Comparison of ENCODE assay signal across 39 cellular contexts in the genomic region with DNA sequence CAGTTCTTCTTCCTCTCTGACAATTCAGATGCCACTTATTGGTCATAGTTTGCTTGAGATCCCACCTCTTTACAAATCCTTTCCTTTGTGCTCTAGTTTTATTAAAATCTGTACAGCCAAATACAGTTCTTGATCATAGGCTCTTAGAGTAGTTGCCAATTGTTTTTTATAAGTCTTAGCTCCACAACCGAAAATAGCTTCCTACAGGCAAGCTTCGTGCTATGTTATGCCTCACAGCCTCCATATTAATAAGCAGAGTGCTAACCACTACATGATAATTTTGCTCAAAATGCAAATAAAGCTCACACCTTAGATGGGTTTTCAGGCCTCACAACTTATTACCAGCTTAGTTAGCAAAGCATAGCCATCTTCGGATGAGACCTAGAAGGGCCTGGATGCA.
"Had no signal": no experiment of that assay in that cellular context is flagged by ENCODE, and none has a peak within 500 bp of the region (broad histone marks: within the 10 kb centered on the region; RNA-seq: fewer than 3 reads in every experiment).

No MANE protein-coding gene starts in this region.

- H3K4me1 Mint-ChIP-seq: activated naive CD4-positive, alpha-beta T cell treated with anti-CD3 and anti-CD28 coated beads, Interleukin-2, amount 10 ng/mL, durations not matched to agents 7 days and 5 days; activated naive CD4-positive, alpha-beta T cell treated with anti-CD3 and anti-CD28 coated beads, Interleukin-2, amount 50 U/mL, for 24 hours; activated naive CD8-positive, alpha-beta T cell treated with anti-CD3 and anti-CD28 coated beads for 36 hours; activated naive CD8-positive, alpha-beta T cell treated with anti-CD3 and anti-CD28 coated beads, Interleukin-2, amount 10 ng/mL, durations not matched to agents 7 days and 5 days; activated naive CD8-positive, alpha-beta T cell treated with anti-CD3 and anti-CD28 coated beads, Interleukin-2, amount 50 U/mL, for 24 hours; activated T-helper 17 cell treated with anti-CD3 and anti-CD28 coated beads, Interleukin-2, amount 50 U/mL, for 72 hours; central memory CD8-positive, alpha-beta T cell had no signal

- H3K4me3 Mint-ChIP-seq: activated naive CD4-positive, alpha-beta T cell treated with anti-CD3 and anti-CD28 coated beads for 36 hours; activated naive CD4-positive, alpha-beta T cell treated with anti-CD3 and anti-CD28 coated beads, Interleukin-2, amount 10 ng/mL, durations not matched to agents 7 days and 5 days; activated naive CD4-positive, alpha-beta T cell treated with anti-CD3 and anti-CD28 coated beads, Interleukin-2, amount 50 U/mL, for 24 hours; activated naive CD8-positive, alpha-beta T cell; activated naive CD8-positive, alpha-beta T cell treated with anti-CD3 and anti-CD28 coated beads for 36 hours; activated naive CD8-positive, alpha-beta T cell treated with anti-CD3 and anti-CD28 coated beads, Interleukin-2, amount 10 ng/mL, durations not matched to agents 7 days and 5 days; activated naive CD8-positive, alpha-beta T cell treated with anti-CD3 and anti-CD28 coated beads, Interleukin-2, amount 50 U/mL, for 24 hours; activated T-cell treated with anti-CD3 and anti-CD28 coated beads, Interleukin-2, amount 50 U/mL, for 24 hours; activated T-cell treated with anti-CD3 and anti-CD28 coated beads, Interleukin-2, amount 50 U/mL, for 4 hours; activated T-cell treated with anti-CD3 and anti-CD28 coated beads, Interleukin-2, amount 50 U/mL, for 72 hours; activated T-helper 1 cell treated with anti-CD3 and anti-CD28 coated beads, Interleukin-12 subunit alpha, Interleukin-12 subunit beta, Interleukin-2, Interleukin-4 antibody, amounts not matched to agents 30 ng/mL and 10 ng/mL and 1 ng/mL, durations not matched to agents 14 hours and 24 hours and 36 hours; activated T-helper 17 cell treated with anti-CD3 and anti-CD28 coated beads, Interleukin-2, amount 50 U/mL, for 72 hours; central memory CD8-positive, alpha-beta T cell had no signal

- H3K36me3 ChIP-seq: adrenal gland, ascending aorta, brain microvascular endothelial cell, breast epithelium, cardiac muscle cell had no signal

- H3K4me1 ChIP-seq: breast epithelium had no signal

- H3K27me3 ChIP-seq: adrenal gland, ascending aorta, body of pancreas, breast epithelium, cardiac muscle cell had no signal

- H3K27ac ChIP-seq: adrenal gland, ascending aorta, brain microvascular endothelial cell, breast epithelium, cardiac muscle cell had no signal

- H3K27me3 Mint-ChIP-seq: activated naive CD4-positive, alpha-beta T cell treated with anti-CD3 and anti-CD28 coated beads, Interleukin-2, amount 10 ng/mL, durations not matched to agents 7 days and 5 days; activated naive CD4-positive, alpha-beta T cell treated with anti-CD3 and anti-CD28 coated beads, Interleukin-2, amount 50 U/mL, for 24 hours; activated naive CD8-positive, alpha-beta T cell treated with anti-CD3 and anti-CD28 coated beads for 36 hours; activated naive CD8-positive, alpha-beta T cell treated with anti-CD3 and anti-CD28 coated beads, Interleukin-2, amount 10 ng/mL, durations not matched to agents 7 days and 5 days; activated naive CD8-positive, alpha-beta T cell treated with anti-CD3 and anti-CD28 coated beads, Interleukin-2, amount 50 U/mL, for 24 hours; activated T-cell treated with anti-CD3 and anti-CD28 coated beads, Interleukin-2, amount 50 U/mL, for 24 hours; activated T-helper 17 cell treated with anti-CD3 and anti-CD28 coated beads, Interleukin-2, amount 50 U/mL, for 72 hours; brain; central memory CD8-positive, alpha-beta T cell had no signal

- ATAC-seq: activated naive CD4-positive, alpha-beta T cell treated with anti-CD3 and anti-CD28 coated beads, Interleukin-2, amount 50 U/mL, for 72 hours; activated naive CD8-positive, alpha-beta T cell treated with anti-CD3 and anti-CD28 coated beads, Interleukin-2, amount 50 U/mL, for 24 hours; activated T-cell treated with anti-CD3 and anti-CD28 coated beads, Interleukin-2, amount 50 U/mL, for 4 hours; activated T-cell treated with anti-CD3 and anti-CD28 coated beads, Interleukin-2, amount 50 U/mL, for 72 hours; activated T-helper 17 cell treated with anti-CD3 and anti-CD28 coated beads, Interleukin-2, amount 50 U/mL, for 72 hours; body of pancreas had no signal

- H3K9me3 ChIP-seq: adrenal gland, ascending aorta, body of pancreas, breast epithelium had no signal

- H3K27ac Mint-ChIP-seq: activated naive CD4-positive, alpha-beta T cell treated with anti-CD3 and anti-CD28 coated beads for 36 hours; activated naive CD4-positive, alpha-beta T cell treated with anti-CD3 and anti-CD28 coated beads, Interleukin-2, amount 10 ng/mL, durations not matched to agents 7 days and 5 days; activated naive CD4-positive, alpha-beta T cell treated with anti-CD3 and anti-CD28 coated beads, Interleukin-2, amount 50 U/mL, for 24 hours; activated naive CD4-positive, alpha-beta T cell treated with anti-CD3 and anti-CD28 coated beads, Interleukin-2, amount 50 U/mL, for 72 hours; activated naive CD8-positive, alpha-beta T cell; activated naive CD8-positive, alpha-beta T cell treated with anti-CD3 and anti-CD28 coated beads for 36 hours; activated naive CD8-positive, alpha-beta T cell treated with anti-CD3 and anti-CD28 coated beads, Interleukin-2, amount 10 ng/mL, durations not matched to agents 7 days and 5 days; activated naive CD8-positive, alpha-beta T cell treated with anti-CD3 and anti-CD28 coated beads, Interleukin-2, amount 50 U/mL, for 24 hours; activated T-cell treated with anti-CD3 and anti-CD28 coated beads, Interleukin-2, amount 50 U/mL, for 24 hours; activated T-cell treated with anti-CD3 and anti-CD28 coated beads, Interleukin-2, amount 50 U/mL, for 72 hours; activated T-helper 1 cell treated with anti-CD3 and anti-CD28 coated beads, Interleukin-12 subunit alpha, Interleukin-12 subunit beta, Interleukin-2, Interleukin-4 antibody, amounts not matched to agents 30 ng/mL and 10 ng/mL and 1 ng/mL, durations not matched to agents 14 hours and 24 hours and 36 hours; activated T-helper 17 cell treated with anti-CD3 and anti-CD28 coated beads, Interleukin-2, amount 50 U/mL, for 72 hours; activated T-helper 2 cell treated with anti-CD3 and anti-CD28 coated beads, Interferon-gamma antibody, Interleukin-2, Interleukin-4, amounts not matched to agents 10 μg/mL and 5 μg/mL and 100 μg/mL, durations not matched to agents 14 hours and 24 hours and 36 hours; brain had no signal

- H3K9me3 Mint-ChIP-seq: activated naive CD4-positive, alpha-beta T cell treated with anti-CD3 and anti-CD28 coated beads for 36 hours; activated naive CD4-positive, alpha-beta T cell treated with anti-CD3 and anti-CD28 coated beads, Interleukin-2, amount 10 ng/mL, durations not matched to agents 7 days and 5 days; activated naive CD4-positive, alpha-beta T cell treated with anti-CD3 and anti-CD28 coated beads, Interleukin-2, amount 50 U/mL, for 24 hours; activated naive CD8-positive, alpha-beta T cell treated with anti-CD3 and anti-CD28 coated beads, Interleukin-2, amount 10 ng/mL, durations not matched to agents 7 days and 5 days; activated naive CD8-positive, alpha-beta T cell treated with anti-CD3 and anti-CD28 coated beads, Interleukin-2, amount 50 U/mL, for 24 hours; activated T-cell treated with anti-CD3 and anti-CD28 coated beads, Interleukin-2, amount 50 U/mL, for 24 hours; activated T-cell treated with anti-CD3 and anti-CD28 coated beads, Interleukin-2, amount 50 U/mL, for 4 hours; activated T-helper 1 cell treated with anti-CD3 and anti-CD28 coated beads, Interleukin-12 subunit alpha, Interleukin-12 subunit beta, Interleukin-2, Interleukin-4 antibody, amounts not matched to agents 30 ng/mL and 10 ng/mL and 1 ng/mL, durations not matched to agents 14 hours and 24 hours and 36 hours; activated T-helper 17 cell treated with anti-CD3 and anti-CD28 coated beads, Interleukin-2, amount 50 U/mL, for 72 hours; activated T-helper 2 cell treated with anti-CD3 and anti-CD28 coated beads, Interferon-gamma antibody, Interleukin-2, Interleukin-4, amounts not matched to agents 10 μg/mL and 5 μg/mL and 100 μg/mL, durations not matched to agents 14 hours and 24 hours and 36 hours had no signal

- H3K36me3 Mint-ChIP-seq: activated naive CD4-positive, alpha-beta T cell treated with anti-CD3 and anti-CD28 coated beads, Interleukin-2, amount 10 ng/mL, durations not matched to agents 7 days and 5 days; activated naive CD4-positive, alpha-beta T cell treated with anti-CD3 and anti-CD28 coated beads, Interleukin-2, amount 50 U/mL, for 24 hours; activated naive CD4-positive, alpha-beta T cell treated with anti-CD3 and anti-CD28 coated beads, Interleukin-2, amount 50 U/mL, for 72 hours; activated naive CD8-positive, alpha-beta T cell; activated naive CD8-positive, alpha-beta T cell treated with anti-CD3 and anti-CD28 coated beads for 36 hours; activated naive CD8-positive, alpha-beta T cell treated with anti-CD3 and anti-CD28 coated beads, Interleukin-2, amount 10 ng/mL, durations not matched to agents 7 days and 5 days had no signal

- H3K4me3 ChIP-seq: adrenal gland, ascending aorta, body of pancreas, breast epithelium, cardiac muscle cell had no signal

- DNase-seq: activated effector memory CD4-positive, alpha-beta T cell treated with anti-CD3 and anti-CD28 coated beads, Interleukin-2, amount 50 U/mL, for 16 hours; activated effector memory CD4-positive, alpha-beta T cell treated with Interleukin-2 at 50 U/mL for 16 hours; activated gamma-delta T cell; activated gamma-delta T cell treated with Interleukin-2 at 50 U/mL for 16 hours; activated naive CD4-positive, alpha-beta T cell; activated naive CD4-positive, alpha-beta T cell treated with anti-CD3 and anti-CD28 coated beads for 36 hours; activated naive CD4-positive, alpha-beta T cell treated with anti-CD3 and anti-CD28 coated beads, Interleukin-2, amount 10 ng/mL, durations not matched to agents 7 days and 5 days; activated naive CD4-positive, alpha-beta T cell treated with anti-CD3 and anti-CD28 coated beads, Interleukin-2, amount 50 U/mL, for 16 hours; activated naive CD4-positive, alpha-beta T cell treated with Interleukin-2 at 50 U/mL for 16 hours; activated naive CD8-positive, alpha-beta T cell treated with anti-CD3 and anti-CD28 coated beads for 36 hours; activated naive CD8-positive, alpha-beta T cell treated with anti-CD3 and anti-CD28 coated beads, Interleukin-2, amount 10 ng/mL, durations not matched to agents 7 days and 5 days; activated naive CD8-positive, alpha-beta T cell treated with anti-CD3 and anti-CD28 coated beads, Interleukin-2, amount 50 U/mL, for 24 hours; activated T-cell treated with anti-CD3 and anti-CD28 coated beads for 4 hours; activated T-cell treated with anti-CD3 and anti-CD28 coated beads, Interleukin-2, amount 50 U/mL, for 1 hour; activated T-cell treated with anti-CD3 and anti-CD28 coated beads, Interleukin-2, amount 50 U/mL, for 24 hours; activated T-cell treated with anti-CD3 and anti-CD28 coated beads, Interleukin-2, amount 50 U/mL, for 4 hours; activated T-cell treated with anti-CD3 and anti-CD28 coated beads, Interleukin-2, amount 50 U/mL, for 48 hours; activated T-cell treated with anti-CD3 and anti-CD28 coated beads, Interleukin-2, amount 50 U/mL, for 72 hours; adrenal gland; amniotic stem cell; amygdala; anterior cingulate cortex; aorta; body of pancreas; brain microvascular endothelial cell; caudate nucleus; central memory CD4-positive, alpha-beta T cell; cerebellar nuclear complex had no signal
